ENCODE assay signal across 14 cellular contexts in genomic region chr12:30100736-30101135, GRCh38.
A peak's percentile ranks its signal among the peaks of the same experiment; 100 is the strongest.
DNase-seq lines count a peak whose midpoint lies in the region; ATAC-seq lines count a peak whose summit lies in the region.
"Had no signal": no experiment of that assay in that cellular context is flagged by ENCODE, and none has a peak within 500 bp of the region (broad histone marks: within the 10 kb centered on the region; RNA-seq: fewer than 3 reads in every experiment).

No MANE protein-coding gene starts in this region.

- H2BK5ac ChIP-seq in mesenchymal stem cell (ENCODE audit: low read depth, low read length, poor library complexity, severe bottlenecking): no peak overlapping the region

- no peak overlapping the region for H3K4ac ChIP-seq in mesenchymal stem cell (ENCODE audit: low read depth in 1 of 2, low read length in 2 of 2)

- H4K20me1 ChIP-seq in GM23248 (ENCODE audit: insufficient read depth): no peaks in the 10 kb centered on the region

- no peak overlapping the region for H3K4me3 ChIP-seq in GM23248
- no peak overlapping the region for H3K4me3 ChIP-seq in mesenchymal stem cell (ENCODE audit: insufficient read depth in 1 of 2, low read depth in 1 of 2, low read length in 2 of 2)
- H3K4me3 ChIP-seq: A549 had no signal

- H3K9me3 Mint-ChIP-seq in stimulated activated naive CD8-positive, alpha-beta T cell treated with anti-CD3 and anti-CD28 coated beads, Interleukin-15, amount 100 ng/mL, for 72 hours: peaks cover 0 to 4% of the 10 kb centered on the region in 2 donors
- H3K9me3 Mint-ChIP-seq: CD4-positive, alpha-beta T cell; H9 had no signal

- no peaks in the 10 kb centered on the region for H3K79me1 ChIP-seq in mesenchymal stem cell (replicated peaks; ENCODE audit: low read length, poor library complexity, severe bottlenecking)

- 0 out of 2 replicates have a peak, but pooled peaks cover 4% of the 10 kb centered on the region for H3K27me3 ChIP-seq in GM23248 (replicated peaks; ENCODE audit: insufficient read depth)
- no peaks in the 10 kb centered on the region for H3K27me3 ChIP-seq in mesenchymal stem cell (ENCODE audit: control insufficient read depth in 1 of 2, insufficient read depth in 1 of 2, low read length in 2 of 2)

- no peaks in the 10 kb centered on the region; the same call in 1 of the 2 replicates for H3K9me2 ChIP-seq in GM23248 (ENCODE audit: insufficient read depth)

- H3K79me2 ChIP-seq in GM23248 (ENCODE audit: insufficient read depth): no peaks in the 10 kb centered on the region

- H2AFZ ChIP-seq in GM23248: no peak overlapping the region
- no peak overlapping the region for H2AFZ ChIP-seq in mesenchymal stem cell (ENCODE audit: low read depth, low read length)

- H3K4me1 ChIP-seq in GM23248 (ENCODE audit: insufficient read depth) (no peaks in the 10 kb centered on the region), mesenchymal stem cell (ENCODE audit: control insufficient read depth, insufficient read depth, low read depth, low read length) (no peaks in the 10 kb centered on the region)
- H3K4me1 ChIP-seq: A549, Caco-2 had no signal

- no peak overlapping the region for H4K8ac ChIP-seq in mesenchymal stem cell (ENCODE audit: low read length)

- no peak overlapping the region for H2BK120ac ChIP-seq in mesenchymal stem cell (ENCODE audit: low read depth, low read length)

- H3K4me2 ChIP-seq in GM23248 (ENCODE audit: unreplicated experiment): no peak overlapping the region
- H3K4me2 ChIP-seq in mesenchymal stem cell (ENCODE audit: low read length, poor library complexity, severe bottlenecking): no peak overlapping the region
- H3K4me2 ChIP-seq: A549 had no signal

- H3K23ac ChIP-seq in mesenchymal stem cell (ENCODE audit: low read length in 2 of 2): no peak overlapping the region

- no peak overlapping the region for H3K14ac ChIP-seq in mesenchymal stem cell (ENCODE audit: low read length in 2 of 2)

- H3K36me3 ChIP-seq in GM23248 (ENCODE audit: low read depth): no peaks in the 10 kb centered on the region
- no peaks in the 10 kb centered on the region for H3K36me3 ChIP-seq in mesenchymal stem cell (ENCODE audit: control insufficient read depth in 1 of 2, insufficient read depth in 2 of 2, low read depth in 1 of 2, low read length in 2 of 2)

- no peak overlapping the region for H2BK12ac ChIP-seq in mesenchymal stem cell (ENCODE audit: low read length in 2 of 2)

- H3K4me3 Mint-ChIP-seq in stimulated activated naive CD8-positive, alpha-beta T cell treated with anti-CD3 and anti-CD28 coated beads, Interleukin-15, amount 100 ng/mL, for 72 hours: no peak overlapping the region
- H3K4me3 Mint-ChIP-seq: CD4-positive, alpha-beta T cell; H9 had no signal

- no peak overlapping the region for H3K27ac ChIP-seq in GM23248
- H3K27ac ChIP-seq in mesenchymal stem cell (ENCODE audit: low read length, poor library complexity, severe bottlenecking): peak overlapping the region; percentile 54
- H3K27ac ChIP-seq: 22Rv1, A549, C4-2B had no signal

- ATAC-seq in stimulated activated naive CD8-positive, alpha-beta T cell treated with anti-CD3 and anti-CD28 coated beads, Interleukin-15, amount 100 ng/mL, for 72 hours: no peak
- ATAC-seq: A549 had no signal

- H4K91ac ChIP-seq in mesenchymal stem cell (ENCODE audit: low read length): no peak overlapping the region

- no peaks in the 10 kb centered on the region for H3F3A ChIP-seq in GM23248 (ENCODE audit: insufficient read depth)

- H3K18ac ChIP-seq in mesenchymal stem cell (ENCODE audit: low read depth in 1 of 2, low read length in 2 of 2): no peak overlapping the region

- H2AK5ac ChIP-seq in mesenchymal stem cell (ENCODE audit: low read length, severe bottlenecking): no peak overlapping the region

- H2BK15ac ChIP-seq in mesenchymal stem cell (ENCODE audit: low read depth, poor library complexity, severe bottlenecking): no peak overlapping the region

- H3K27ac Mint-ChIP-seq in stimulated activated naive CD8-positive, alpha-beta T cell treated with anti-CD3 and anti-CD28 coated beads, Interleukin-15, amount 100 ng/mL, for 72 hours: no peak overlapping the region
- H3K27ac Mint-ChIP-seq: CD4-positive, alpha-beta T cell; H9 had no signal

- H3K27me3 Mint-ChIP-seq in stimulated activated naive CD8-positive, alpha-beta T cell treated with anti-CD3 and anti-CD28 coated beads, Interleukin-15, amount 100 ng/mL, for 72 hours: no peaks in the 10 kb centered on the region
- H3K27me3 Mint-ChIP-seq: CD4-positive, alpha-beta T cell had no signal

- no peaks in the 10 kb centered on the region for H3K4me1 Mint-ChIP-seq in stimulated activated naive CD8-positive, alpha-beta T cell treated with anti-CD3 and anti-CD28 coated beads, Interleukin-15, amount 100 ng/mL, for 72 hours

- H3K9ac ChIP-seq in GM23248: no peak overlapping the region
- H3K9ac ChIP-seq in mesenchymal stem cell (ENCODE audit: low read length): no peak overlapping the region

- in situ Hi-C loops in GM23248 (cut with MboI): no loop called here

- DNase-seq in GM23248: peak; percentile 4
- peak; percentile 1 for DNase-seq in LHCN-M2 (ENCODE audit: low read depth)
- peak; percentile 38 for DNase-seq in astrocyte of the hippocampus (ENCODE audit: low read depth, low spot score)
- no peak for DNase-seq in mesenchymal stem cell
- no peak for DNase-seq in stimulated activated naive CD8-positive, alpha-beta T cell treated with anti-CD3 and anti-CD28 coated beads, Interleukin-15, amount 100 ng/mL, for 72 hours
- no peak for DNase-seq in NCI-H2196 treated with DMSO at 0.1 percent for 48 hours (lab: John Stamatoyannopoulos, UW; ENCODE audit: unreplicated experiment)
- DNase-seq in SIG-M5 treated with dmso at 0.1 percent for 504 hours (lab: John Stamatoyannopoulos, UW; ENCODE audit: unreplicated experiment): no peak
- DNase-seq: AML-193; Caco-2; CD4-positive, alpha-beta T cell; H9 had no signal

- H3K9me3 ChIP-seq in GM23248 (ENCODE audit: low read depth): no peaks in the 10 kb centered on the region
- no peaks in the 10 kb centered on the region for H3K9me3 ChIP-seq in mesenchymal stem cell (ENCODE audit: control insufficient read depth, low read length)
- H3K9me3 ChIP-seq: A549, Caco-2 had no signal

- 45 to 57% methylated on average over 1 of the region's 1 CpG for WGBS in GM23248 (ENCODE audit: low coverage in 1 of 2, low lambda C conversion rate in 2 of 2, missing lambda C conversion rate in 2 of 2), 2 experiments
- no CpG with 5 or more reads among the region's 1 CpG for WGBS in mesenchymal stem cell

Comparison
In these comparisons a context has a peak if more than half of its experiments do, and no peak if none do; other contexts are left out.
1. DNase-seq: peak in GM23248 (single experiment), LHCN-M2 (single experiment) and astrocyte of the hippocampus (single experiment); none in mesenchymal stem cell (single experiment), stimulated activated naive CD8-positive, alpha-beta T cell treated with anti-CD3 and anti-CD28 coated beads, Interleukin-15, amount 100 ng/mL, for 72 hours (0 of 2), NCI-H2196 treated with DMSO at 0.1 percent for 48 hours (single experiment) and SIG-M5 treated with dmso at 0.1 percent for 504 hours (single experiment).